8 cellular contexts compared by ENCODE assay signal in genomic region chr7:24812313-24812945, GRCh38. TPM values are rescaled to one million over a fixed set of nuclear protein-coding genes. Genes with fewer than 3 reads are reported as not detected.
DNase-seq lines count a peak whose midpoint lies in the region; ATAC-seq, FAIRE-seq and TF ChIP-seq lines count a peak whose summit lies in the region.

No MANE protein-coding gene starts in this region.

- H4K20me1 ChIP-seq in keratinocyte (ENCODE audit: control insufficient read depth, extremely low read depth, insufficient read depth, low read length), result no peaks in the 10 kb centered on the region

- in situ Hi-C loops in brain microvascular endothelial cell (cut with HindIII; ENCODE audit: low pct_ligation_motif_present, low sequenced_read_pairs), result loop anchor here (25.0 kb wide), 1 partner anchor 275 kb away; no protein-coding TSS in a partner anchor

- H3K27me3 ChIP-seq in brain microvascular endothelial cell (replicated peaks) (no peaks in the 10 kb centered on the region), keratinocyte (ENCODE audit: control insufficient read depth, extremely low read depth, insufficient read depth, low read length) (no peaks in the 10 kb centered on the region)

- dilution Hi-C loops in keratinocyte (cut with MboI; ENCODE audit: extremely low pct_ligation_motif_present, low sequenced_read_pairs), result no loop called here

- TF ChIP-seq CTCF in brain microvascular endothelial cell (IDR thresholded peaks at IDR 0.05; ENCODE audit: low read depth, low read length, missing control alignments) (peak; percentile 90), keratinocyte (optimal IDR thresholded peaks at IDR 0.05 in 1 of 3, IDR thresholded peaks at IDR 0.05 in 1 of 3, conservative IDR thresholded peaks at IDR 0.05 in 1 of 3; ENCODE audit: extremely low read depth in 1 of 3, insufficient read depth in 2 of 3, low read length in 3 of 3) (peak; percentile 75 to 81 (median 77))

- no peak for TF ChIP-seq EP300 in Ishikawa (IDR thresholded peaks at IDR 0.05; ENCODE audit: borderline replicate concordance)

- peak; percentile 29 for FAIRE-seq in keratinocyte (lab: Jason Lieb, UNC)

- H3K36me3 ChIP-seq in brain microvascular endothelial cell (replicated peaks) (peaks cover 32% of the 10 kb centered on the region), keratinocyte (ENCODE audit: control insufficient read depth in 2 of 2, extremely low read depth in 1 of 2, insufficient read depth in 2 of 2, low read length in 2 of 2) (peaks cover 33 to 34% of the 10 kb centered on the region in 2 experiments)

- ATAC-seq in GM21529 (IDR thresholded peaks at IDR 0.05; ENCODE audit: unreplicated experiment), result no peak

- no peak overlapping the region for H3K4me2 ChIP-seq in keratinocyte (ENCODE audit: control insufficient read depth, extremely low read depth, insufficient read depth, low read depth, low read length)

- H3K27ac ChIP-seq in brain microvascular endothelial cell, result no peak overlapping the region
- no peak overlapping the region for H3K27ac ChIP-seq in keratinocyte (ENCODE audit: control insufficient read depth, insufficient read depth, low read length)

- H3K4me3 ChIP-seq in brain microvascular endothelial cell (ENCODE audit: low read depth, low read length) (no peak overlapping the region), keratinocyte (ENCODE audit: control insufficient read depth in 2 of 3, extremely low read depth in 1 of 3, insufficient read depth in 2 of 3, low read depth in 1 of 3, low read length in 3 of 3) (no peak overlapping the region)

- no peak overlapping the region for H2AFZ ChIP-seq in keratinocyte (ENCODE audit: control insufficient read depth, low read length)

- no peaks in the 10 kb centered on the region for H3K9me3 ChIP-seq in keratinocyte (ENCODE audit: control insufficient read depth, low read depth, low read length)

- H3K79me2 ChIP-seq in keratinocyte (ENCODE audit: control insufficient read depth, insufficient read depth, low read length), result no peaks in the 10 kb centered on the region

- peak; percentile 72 for TF ChIP-seq RAD21 in Ishikawa (IDR thresholded peaks at IDR 0.05; ENCODE audit: low read depth)

- no peaks in the 10 kb centered on the region for H3K4me1 ChIP-seq in keratinocyte (ENCODE audit: control insufficient read depth, extremely low read depth, insufficient read depth, low read length)

- DNase-seq in NCI-H2227 (lab: John Stamatoyannopoulos, UW; ENCODE audit: unreplicated experiment) (peak; percentile 54), NCI-H2227 treated with DMSO at 0.1 percent for 48 hours (lab: John Stamatoyannopoulos, UW) (no peak), T follicular helper cell (ENCODE audit: low read depth) (peak; percentile 15), brain microvascular endothelial cell (no peak), keratinocyte (ENCODE audit: low read depth, low spot score) (no peak)
- peak; percentile 43 for DNase-seq in stimulated activated CD8-positive, alpha-beta memory T cell treated with anti-CD3 and anti-CD28 coated beads, Interleukin-12 subunit alpha, Interleukin-12 subunit beta, amount 100 ng/mL, for 1 hour (ENCODE audit: low read depth)

- no peaks in the 10 kb centered on the region for H3K9me1 ChIP-seq in keratinocyte (ENCODE audit: control insufficient read depth, extremely low read depth, insufficient read depth, low read length)

- H3K9ac ChIP-seq in keratinocyte (ENCODE audit: control insufficient read depth, extremely low read depth, insufficient read depth, low read length), result no peak overlapping the region

TF ChIP-seq in Ishikawa, 13 proteins besides CTCF, POLR2A, EP300 and RAD21:
- TF ChIP-seq YY1 (IDR thresholded peaks at IDR 0.05; ENCODE audit: low read depth) (no peak), TCF12 (IDR thresholded peaks at IDR 0.05; ENCODE audit: low read depth) (no peak), USF1 (IDR thresholded peaks at IDR 0.05) (no peak), EGR1 (IDR thresholded peaks at IDR 0.05) (no peak), MAX (IDR thresholded peaks at IDR 0.05) (no peak), TAF1 (IDR thresholded peaks at IDR 0.05; ENCODE audit: low read depth) (no peak), FOXM1 (IDR thresholded peaks at IDR 0.05; ENCODE audit: borderline replicate concordance, low read depth) (no peak), NFIC (IDR thresholded peaks at IDR 0.05) (no peak), CEBPB (IDR thresholded peaks at IDR 0.05) (no peak), ZBTB7A (IDR thresholded peaks at IDR 0.05; ENCODE audit: low read depth) (no peak), TEAD4 (IDR thresholded peaks at IDR 0.05) (no peak), CREB1 (IDR thresholded peaks at IDR 0.05; ENCODE audit: low read depth) (no peak)
- TF ChIP-seq, protein P1, sequence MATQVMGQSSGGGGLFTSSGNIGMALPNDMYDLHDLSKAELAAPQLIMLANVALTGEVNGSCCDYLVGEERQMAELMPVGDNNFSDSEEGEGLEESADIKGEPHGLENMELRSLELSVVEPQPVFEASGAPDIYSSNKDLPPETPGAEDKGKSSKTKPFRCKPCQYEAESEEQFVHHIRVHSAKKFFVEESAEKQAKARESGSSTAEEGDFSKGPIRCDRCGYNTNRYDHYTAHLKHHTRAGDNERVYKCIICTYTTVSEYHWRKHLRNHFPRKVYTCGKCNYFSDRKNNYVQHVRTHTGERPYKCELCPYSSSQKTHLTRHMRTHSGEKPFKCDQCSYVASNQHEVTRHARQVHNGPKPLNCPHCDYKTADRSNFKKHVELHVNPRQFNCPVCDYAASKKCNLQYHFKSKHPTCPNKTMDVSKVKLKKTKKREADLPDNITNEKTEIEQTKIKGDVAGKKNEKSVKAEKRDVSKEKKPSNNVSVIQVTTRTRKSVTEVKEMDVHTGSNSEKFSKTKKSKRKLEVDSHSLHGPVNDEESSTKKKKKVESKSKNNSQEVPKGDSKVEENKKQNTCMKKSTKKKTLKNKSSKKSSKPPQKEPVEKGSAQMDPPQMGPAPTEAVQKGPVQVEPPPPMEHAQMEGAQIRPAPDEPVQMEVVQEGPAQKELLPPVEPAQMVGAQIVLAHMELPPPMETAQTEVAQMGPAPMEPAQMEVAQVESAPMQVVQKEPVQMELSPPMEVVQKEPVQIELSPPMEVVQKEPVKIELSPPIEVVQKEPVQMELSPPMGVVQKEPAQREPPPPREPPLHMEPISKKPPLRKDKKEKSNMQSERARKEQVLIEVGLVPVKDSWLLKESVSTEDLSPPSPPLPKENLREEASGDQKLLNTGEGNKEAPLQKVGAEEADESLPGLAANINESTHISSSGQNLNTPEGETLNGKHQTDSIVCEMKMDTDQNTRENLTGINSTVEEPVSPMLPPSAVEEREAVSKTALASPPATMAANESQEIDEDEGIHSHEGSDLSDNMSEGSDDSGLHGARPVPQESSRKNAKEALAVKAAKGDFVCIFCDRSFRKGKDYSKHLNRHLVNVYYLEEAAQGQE (IDR thresholded peaks at IDR 0.05; ENCODE audit: low read depth), result no peak

RNA-seq across cellular contexts. Expression of gene GSDME, which starts 55.2 kb away (rescaled TPM):
- 81.7 to 105 TPM (median 95.6 TPM) in 3 replicates for polyA plus RNA-seq in keratinocyte
- 83.9 TPM for polyA plus RNA-seq in keratinocyte (2011; ENCODE audit: low read depth)
- 71.7 and 85.2 TPM in 2 replicates for polyA plus RNA-seq in keratinocyte (2011; cell fraction: cytosol; rRNA removed)
- 134 and 143 TPM in 2 replicates for polyA plus RNA-seq in keratinocyte (2011; cell fraction: nucleus; rRNA removed)
- 59.5 and 86.4 TPM in 2 replicates for polyA plus RNA-seq in keratinocyte (2012; ENCODE audit: low replicate concordance)
- polyA minus RNA-seq in keratinocyte, result 71.0 to 119 TPM (median 96.2 TPM) in 3 replicates
- 60.0 TPM for polyA minus RNA-seq in keratinocyte (2011; cell fraction: cytosol; rRNA and poly(A)+ RNA removed)
- polyA minus RNA-seq in keratinocyte (2011; cell fraction: nucleus; rRNA and poly(A)+ RNA removed), result 50.8 and 85.9 TPM in 2 replicates

Comparison
In these comparisons a context has a peak if more than half of its experiments do, and no peak if none do; other contexts are left out.
1. DNase-seq: peak in NCI-H2227 (single experiment), T follicular helper cell (single experiment) and stimulated activated CD8-positive, alpha-beta memory T cell treated with anti-CD3 and anti-CD28 coated beads, Interleukin-12 subunit alpha, Interleukin-12 subunit beta, amount 100 ng/mL, for 1 hour (single experiment); none in NCI-H2227 treated with DMSO at 0.1 percent for 48 hours (single experiment), brain microvascular endothelial cell (single experiment) and keratinocyte (single experiment).